Comparison of ENCODE assay signal across 1 cellular context in the genomic region with DNA sequence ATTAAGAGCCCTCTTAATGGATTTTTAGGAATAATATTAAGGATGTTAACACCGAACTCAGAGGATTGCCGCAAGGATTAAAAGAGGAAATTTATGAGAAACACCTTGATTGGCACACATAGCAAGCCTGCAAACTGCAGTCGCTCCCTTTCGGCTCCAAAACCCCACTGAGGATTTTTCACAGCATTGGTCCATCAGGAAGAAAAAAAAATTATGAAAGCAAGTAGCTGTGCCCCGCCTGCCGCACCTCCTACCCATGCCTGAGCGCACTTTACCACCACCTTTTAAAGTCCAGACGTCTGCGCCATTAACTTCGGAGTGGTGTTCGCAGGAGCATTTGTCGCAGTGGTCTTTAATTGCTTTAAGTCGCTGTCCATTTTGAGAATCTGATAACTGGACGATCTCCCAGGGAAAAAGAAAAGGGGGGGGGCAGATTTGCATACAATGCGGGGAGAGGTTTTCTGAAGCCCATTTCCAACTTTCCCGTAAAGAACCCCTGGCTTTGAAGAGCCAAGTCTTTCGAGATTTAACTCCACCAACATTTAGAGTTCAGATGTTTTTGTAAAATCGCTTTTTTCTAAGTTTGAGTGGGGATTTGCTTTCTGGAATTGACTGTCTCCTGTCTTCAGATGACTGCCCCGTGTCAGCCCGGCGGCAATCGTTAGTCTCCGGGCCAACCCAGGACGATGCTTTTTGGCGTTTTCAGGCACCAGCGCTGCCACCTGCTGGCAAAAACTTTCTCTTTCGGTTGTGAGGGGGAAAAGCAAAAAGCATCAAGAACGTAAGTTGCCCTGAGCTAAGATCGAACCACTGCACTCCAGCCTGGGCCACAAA.
TF ChIP-seq lines count a peak whose summit lies in the region.

No MANE protein-coding gene starts in this region.

TF ChIP-seq in K562, 482 proteins besides CTCF, POLR2A, EP300 and RAD21 (continued from another document):
- TF ChIP-seq, protein P1, sequence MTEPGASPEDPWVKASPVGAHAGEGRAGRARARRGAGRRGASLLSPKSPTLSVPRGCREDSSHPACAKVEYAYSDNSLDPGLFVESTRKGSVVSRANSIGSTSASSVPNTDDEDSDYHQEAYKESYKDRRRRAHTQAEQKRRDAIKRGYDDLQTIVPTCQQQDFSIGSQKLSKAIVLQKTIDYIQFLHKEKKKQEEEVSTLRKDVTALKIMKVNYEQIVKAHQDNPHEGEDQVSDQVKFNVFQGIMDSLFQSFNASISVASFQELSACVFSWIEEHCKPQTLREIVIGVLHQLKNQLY (CRISPR knock-in tag; conservative IDR thresholded peaks at IDR 0.05) = no peak
